Comparison of ENCODE assay signal across 8 cellular contexts in the genomic region with DNA sequence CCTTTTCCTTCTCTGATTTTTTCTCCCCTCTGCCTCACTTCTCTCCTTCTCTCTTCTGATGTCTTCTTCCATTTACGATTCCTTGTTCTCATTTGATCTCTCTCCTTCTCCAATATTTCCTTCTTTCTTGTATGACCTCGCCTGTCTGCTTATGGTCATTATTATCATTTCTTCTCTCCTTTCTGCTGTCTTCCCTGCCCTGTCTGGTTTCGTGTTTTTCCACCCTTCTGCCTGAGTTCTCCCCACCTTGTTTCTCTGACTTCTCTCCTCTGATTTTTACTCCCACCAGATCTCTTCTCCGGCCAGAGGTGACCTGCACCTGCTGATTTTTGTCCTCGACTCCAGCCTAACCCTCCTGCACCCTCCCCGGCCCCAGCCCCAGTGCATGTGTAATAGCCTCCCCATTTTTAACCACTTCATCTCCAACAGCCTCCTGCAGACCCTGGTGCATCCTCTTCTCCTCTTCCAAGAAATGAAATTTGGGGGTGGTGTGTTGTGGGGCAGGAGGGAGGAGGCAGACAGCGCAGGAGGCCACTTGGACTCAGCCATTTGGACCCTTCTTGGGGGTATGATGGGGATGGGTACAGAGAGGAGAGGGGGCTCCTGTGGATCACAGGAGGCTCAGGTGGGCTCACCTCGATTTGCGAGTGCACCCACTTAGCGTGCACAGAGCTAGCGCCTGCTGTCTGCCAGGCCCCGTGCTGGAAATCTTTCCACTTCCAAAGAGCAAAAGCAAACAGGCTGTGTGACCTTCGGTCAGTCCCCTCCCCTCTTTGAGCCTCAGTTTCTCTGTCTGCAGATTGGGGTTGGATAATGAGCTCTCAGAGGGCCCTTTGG. TPM values are rescaled to one million over a fixed set of nuclear protein-coding genes. Genes with fewer than 3 reads are reported as not detected.
A peak's percentile ranks its signal among the peaks of the same experiment; 100 is the strongest.
DNase-seq lines count a peak whose midpoint lies in the region; ATAC-seq and TF ChIP-seq lines count a peak whose summit lies in the region.

No MANE protein-coding gene starts in this region.

- H3K27me3 ChIP-seq in cardiac muscle cell (no peaks in the 10 kb centered on the region), muscle layer of colon (ENCODE audit: control insufficient read depth in 1 of 2, insufficient read depth in 2 of 2, low read length in 2 of 2) (no peaks in the 10 kb centered on the region), vagina (no peaks in the 10 kb centered on the region)

- H3K9ac ChIP-seq in muscle layer of colon (ENCODE audit: low read length), result peak overlapping the region; percentile 88

- TF ChIP-seq CTCF in cardiac muscle cell (IDR thresholded peaks at IDR 0.05; ENCODE audit: low read depth, low read length), result no peak
- TF ChIP-seq CTCF in coronary artery (IDR thresholded peaks at IDR 0.05), result no peak
- no peak for TF ChIP-seq CTCF in vagina (IDR thresholded peaks at IDR 0.05)

- H3K4me3 ChIP-seq in cardiac muscle cell, result peak overlapping the region; percentile 36
- H3K4me3 ChIP-seq in coronary artery, result peak overlapping the region; percentile 75
- H3K4me3 ChIP-seq in muscle layer of colon (ENCODE audit: low read depth in 1 of 2, low read length in 2 of 2), result peak overlapping the region; percentile 66 to 69
- peak overlapping the region; percentile 60 to 70 for H3K4me3 ChIP-seq in vagina

- no peak overlapping the region for H3K27ac ChIP-seq in cardiac muscle cell
- peak overlapping the region; percentile 88 to 97 for H3K27ac ChIP-seq in coronary artery
- H3K27ac ChIP-seq in muscle layer of colon (ENCODE audit: low read depth, low read length), result peak overlapping the region; percentile 95
- H3K27ac ChIP-seq in vagina, result peak overlapping the region; percentile 97

- peaks cover 3% of the 10 kb centered on the region for H3K36me3 ChIP-seq in cardiac muscle cell
- H3K36me3 ChIP-seq in muscle layer of colon (ENCODE audit: insufficient read depth, low read length), result peaks cover 45% of the 10 kb centered on the region
- H3K36me3 ChIP-seq in vagina, result peaks cover 0 to 39% of the 10 kb centered on the region in 2 donors

- intact Hi-C loops in Right ventricle myocardium inferior (cut with DNase I), result no loop called here
- intact Hi-C loops in vagina (cut with DNase I), result no loop called here

- no peak for ATAC-seq in Right ventricle myocardium inferior
- no peak for ATAC-seq in HG02981 (IDR thresholded peaks at IDR 0.05; ENCODE audit: unreplicated experiment)

- H3K4me1 ChIP-seq in cardiac muscle cell (ENCODE audit: low read depth) (peaks cover 41% of the 10 kb centered on the region), muscle layer of colon (ENCODE audit: insufficient read depth, low read length) (peaks cover 89% of the 10 kb centered on the region), vagina (peaks cover 92% of the 10 kb centered on the region)

- DNase-seq in cardiac muscle cell (ENCODE audit: low read depth in 1 of 2, low spot score in 1 of 2) (no peak), Right ventricle myocardium inferior (ENCODE audit: missing footprints) (no peak), coronary artery (ENCODE audit: low spot score) (no peak), vagina (ENCODE audit: extremely low spot score in 2 of 2) (no peak), medulla oblongata (ENCODE audit: extremely low spot score) (no peak)
- no peak for DNase-seq in stimulated activated naive CD4-positive, alpha-beta T cell (lab: John Stamatoyannopoulos, UW)

- no peaks in the 10 kb centered on the region for H3K9me3 ChIP-seq in cardiac muscle cell (ENCODE audit: low read depth)
- H3K9me3 ChIP-seq in muscle layer of colon (ENCODE audit: low read length), result no peaks in the 10 kb centered on the region
- no peaks in the 10 kb centered on the region for H3K9me3 ChIP-seq in vagina

- no peak for TF ChIP-seq POLR2A in vagina (IDR thresholded peaks at IDR 0.05)

RNA-seq across cellular contexts. Expression of a gene that starts 32.5 kb away (rescaled TPM):
- total RNA-seq in cardiac muscle cell, result 285 and 310 TPM in 2 replicates
- polyA plus RNA-seq in cardiac muscle cell, result 268 and 299 TPM in 2 replicates
- 966 TPM for total RNA-seq in Right ventricle myocardium inferior
- total RNA-seq in vagina, result 2,053 TPM
